ENCODE assay signal across 1 cellular context in the genomic region with DNA sequence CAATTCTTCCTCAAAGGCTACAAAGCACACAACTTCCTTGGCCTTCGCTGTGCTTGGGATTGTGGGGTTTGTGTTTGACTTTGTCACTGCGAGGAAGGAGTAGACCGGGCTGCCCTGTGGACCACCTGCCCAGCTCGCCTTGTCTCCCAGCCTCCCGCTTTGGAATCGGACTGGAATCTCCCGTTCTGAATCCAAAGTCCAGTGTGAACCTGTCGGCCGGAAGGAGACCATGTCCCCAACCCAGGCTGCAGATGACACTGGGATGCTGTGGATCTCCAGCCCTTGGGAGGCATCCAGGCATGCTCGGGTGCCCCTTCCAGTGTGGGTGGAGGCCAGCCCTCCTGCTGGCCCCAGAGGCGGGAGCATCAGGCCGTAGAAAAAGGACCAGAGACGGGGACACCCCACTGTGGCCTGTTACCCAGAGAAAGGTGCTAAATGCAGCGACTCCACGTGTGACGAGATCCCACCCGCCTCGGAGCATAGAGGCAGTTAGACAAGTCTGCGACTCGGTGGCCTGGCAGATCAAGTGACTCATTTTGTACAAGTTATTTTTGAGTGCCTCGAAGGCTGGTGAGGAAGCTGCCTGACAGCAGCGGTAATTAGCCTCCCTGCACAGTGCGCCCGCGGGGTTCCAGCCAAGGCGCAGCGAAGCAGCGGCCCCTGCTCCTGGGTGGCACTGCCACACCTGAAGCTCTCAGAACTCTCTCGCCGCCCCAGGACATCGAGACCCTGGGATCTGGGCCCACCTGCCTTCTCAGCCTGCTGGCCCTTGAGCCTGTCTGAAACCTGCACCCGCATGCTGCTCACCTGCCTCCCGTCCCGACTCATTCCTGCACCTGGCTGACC.
TF ChIP-seq lines count a peak whose summit lies in the region.

No MANE protein-coding gene starts in this region.

TF ChIP-seq in HepG2, 621 proteins besides CTCF, POLR2A, EP300 and RAD21 (continued from another document and continues in another):
- TF ChIP-seq ZBTB7B (CRISPR knock-in tag; IDR thresholded peaks at IDR 0.05) (peak; percentile 85), RCOR2 (CRISPR knock-in tag; IDR thresholded peaks at IDR 0.05) (peak; percentile 71; the same call in 1 of the 2 replicates), TBX2 (CRISPR knock-in tag; IDR thresholded peaks at IDR 0.05; ENCODE audit: borderline replicate concordance) (peak; percentile 31; the same call in 1 of the 2 replicates), RXRB (CRISPR knock-in tag; IDR thresholded peaks at IDR 0.05; ENCODE audit: borderline replicate concordance) (peak; percentile 52; the same call in 1 of the 2 replicates), ZNF614 (CRISPR knock-in tag; IDR thresholded peaks at IDR 0.05; ENCODE audit: borderline replicate concordance) (no peak; the same call in 1 of the 2 replicates), TAF1 (CRISPR knock-in tag; IDR thresholded peaks at IDR 0.05) (no peak), RBM22 (optimal IDR thresholded peaks at IDR 0.05; ENCODE audit: low read length) (no peak), HMG20B (CRISPR knock-in tag; conservative IDR thresholded peaks at IDR 0.05) (no peak), KLF6 (CRISPR knock-in tag; IDR thresholded peaks at IDR 0.05) (no peak), ARID3A (IDR thresholded peaks at IDR 0.05; ENCODE audit: low read depth, low read length) (no peak), POLR2G (IDR thresholded peaks at IDR 0.05; ENCODE audit: low read depth, low read length) (peak; percentile 59), ZFP1 (CRISPR knock-in tag; IDR thresholded peaks at IDR 0.05) (no peak), ZNF781 (CRISPR knock-in tag; IDR thresholded peaks at IDR 0.05; ENCODE audit: borderline replicate concordance, not compliant biosample characterization) (no peak), ZNF598 (CRISPR knock-in tag; IDR thresholded peaks at IDR 0.05; ENCODE audit: borderline replicate concordance) (0 out of 2 replicates have a peak, but pooled peaks have one; percentile 49), NR2F1 (CRISPR knock-in tag; IDR thresholded peaks at IDR 0.05) (no peak), ZNF34 (CRISPR knock-in tag; IDR thresholded peaks at IDR 0.05; ENCODE audit: borderline replicate concordance) (no peak), ZNF747 (CRISPR knock-in tag; IDR thresholded peaks at IDR 0.05; ENCODE audit: borderline replicate concordance) (0 out of 2 replicates have a peak, but pooled peaks have one; percentile 58), ZBTB10 (CRISPR knock-in tag; IDR thresholded peaks at IDR 0.05; ENCODE audit: borderline replicate concordance) (peak; percentile 49; the same call in 1 of the 2 replicates), NFKBIZ (CRISPR knock-in tag; IDR thresholded peaks at IDR 0.05) (no peak), ZNF557 (CRISPR knock-in tag; IDR thresholded peaks at IDR 0.05) (no peak), HMG20A (CRISPR knock-in tag; IDR thresholded peaks at IDR 0.05; ENCODE audit: borderline replicate concordance) (no peak; the same call in 1 of the 2 replicates), RARG (CRISPR knock-in tag; IDR thresholded peaks at IDR 0.05; ENCODE audit: low read depth) (no peak), HOXA3 (CRISPR knock-in tag; IDR thresholded peaks at IDR 0.05) (peak; percentile 71; the same call in 1 of the 2 replicates), IKZF5 (CRISPR knock-in tag; IDR thresholded peaks at IDR 0.05) (peak; percentile 53; the same call in 1 of the 2 replicates), SRF (IDR thresholded peaks at IDR 0.05; ENCODE audit: low read depth, low read length) (no peak), GATAD2A (CRISPR knock-in tag; IDR thresholded peaks at IDR 0.05) (peak; percentile 78), YY1 (IDR thresholded peaks at IDR 0.05; ENCODE audit: insufficient read depth, insufficient replicate concordance, low read depth, low read length) (no peak), KLF13 (CRISPR knock-in tag; IDR thresholded peaks at IDR 0.05) (no peak)
- TF ChIP-seq, protein P1, sequence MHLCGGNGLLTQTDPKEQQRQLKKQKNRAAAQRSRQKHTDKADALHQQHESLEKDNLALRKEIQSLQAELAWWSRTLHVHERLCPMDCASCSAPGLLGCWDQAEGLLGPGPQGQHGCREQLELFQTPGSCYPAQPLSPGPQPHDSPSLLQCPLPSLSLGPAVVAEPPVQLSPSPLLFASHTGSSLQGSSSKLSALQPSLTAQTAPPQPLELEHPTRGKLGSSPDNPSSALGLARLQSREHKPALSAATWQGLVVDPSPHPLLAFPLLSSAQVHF (CRISPR knock-in tag; IDR thresholded peaks at IDR 0.05) = no peak
- TF ChIP-seq, protein P2, sequence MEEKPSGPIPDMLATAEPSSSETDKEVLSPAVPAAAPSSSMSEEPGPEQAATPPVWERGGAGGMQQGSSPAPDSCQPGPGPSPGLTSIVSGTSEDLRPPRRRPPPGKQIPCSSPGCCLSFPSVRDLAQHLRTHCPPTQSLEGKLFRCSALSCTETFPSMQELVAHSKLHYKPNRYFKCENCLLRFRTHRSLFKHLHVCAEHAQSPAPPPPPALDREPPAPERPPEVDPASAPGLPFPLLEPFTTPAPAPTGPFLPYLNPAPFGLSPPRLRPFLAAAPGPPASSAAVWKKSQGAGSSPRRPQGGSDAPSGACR (CRISPR knock-in tag; IDR thresholded peaks at IDR 0.05) = peak; percentile 34; the same call in 1 of the 2 replicates
- TF ChIP-seq, protein P3, sequence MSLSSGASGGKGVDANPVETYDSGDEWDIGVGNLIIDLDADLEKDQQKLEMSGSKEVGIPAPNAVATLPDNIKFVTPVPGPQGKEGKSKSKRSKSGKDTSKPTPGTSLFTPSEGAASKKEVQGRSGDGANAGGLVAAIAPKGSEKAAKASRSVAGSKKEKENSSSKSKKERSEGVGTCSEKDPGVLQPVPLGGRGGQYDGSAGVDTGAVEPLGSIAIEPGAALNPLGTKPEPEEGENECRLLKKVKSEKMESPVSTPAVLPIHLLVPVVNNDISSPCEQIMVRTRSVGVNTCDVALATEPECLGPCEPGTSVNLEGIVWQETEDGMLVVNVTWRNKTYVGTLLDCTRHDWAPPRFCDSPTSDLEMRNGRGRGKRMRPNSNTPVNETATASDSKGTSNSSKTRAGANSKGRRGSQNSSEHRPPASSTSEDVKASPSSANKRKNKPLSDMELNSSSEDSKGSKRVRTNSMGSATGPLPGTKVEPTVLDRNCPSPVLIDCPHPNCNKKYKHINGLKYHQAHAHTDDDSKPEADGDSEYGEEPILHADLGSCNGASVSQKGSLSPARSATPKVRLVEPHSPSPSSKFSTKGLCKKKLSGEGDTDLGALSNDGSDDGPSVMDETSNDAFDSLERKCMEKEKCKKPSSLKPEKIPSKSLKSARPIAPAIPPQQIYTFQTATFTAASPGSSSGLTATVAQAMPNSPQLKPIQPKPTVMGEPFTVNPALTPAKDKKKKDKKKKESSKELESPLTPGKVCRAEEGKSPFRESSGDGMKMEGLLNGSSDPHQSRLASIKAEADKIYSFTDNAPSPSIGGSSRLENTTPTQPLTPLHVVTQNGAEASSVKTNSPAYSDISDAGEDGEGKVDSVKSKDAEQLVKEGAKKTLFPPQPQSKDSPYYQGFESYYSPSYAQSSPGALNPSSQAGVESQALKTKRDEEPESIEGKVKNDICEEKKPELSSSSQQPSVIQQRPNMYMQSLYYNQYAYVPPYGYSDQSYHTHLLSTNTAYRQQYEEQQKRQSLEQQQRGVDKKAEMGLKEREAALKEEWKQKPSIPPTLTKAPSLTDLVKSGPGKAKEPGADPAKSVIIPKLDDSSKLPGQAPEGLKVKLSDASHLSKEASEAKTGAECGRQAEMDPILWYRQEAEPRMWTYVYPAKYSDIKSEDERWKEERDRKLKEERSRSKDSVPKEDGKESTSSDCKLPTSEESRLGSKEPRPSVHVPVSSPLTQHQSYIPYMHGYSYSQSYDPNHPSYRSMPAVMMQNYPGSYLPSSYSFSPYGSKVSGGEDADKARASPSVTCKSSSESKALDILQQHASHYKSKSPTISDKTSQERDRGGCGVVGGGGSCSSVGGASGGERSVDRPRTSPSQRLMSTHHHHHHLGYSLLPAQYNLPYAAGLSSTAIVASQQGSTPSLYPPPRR (CRISPR knock-in tag; IDR thresholded peaks at IDR 0.05; ENCODE audit: borderline replicate concordance) = peak; percentile 61; the same call in 1 of the 2 replicates
- TF ChIP-seq, protein P4, sequence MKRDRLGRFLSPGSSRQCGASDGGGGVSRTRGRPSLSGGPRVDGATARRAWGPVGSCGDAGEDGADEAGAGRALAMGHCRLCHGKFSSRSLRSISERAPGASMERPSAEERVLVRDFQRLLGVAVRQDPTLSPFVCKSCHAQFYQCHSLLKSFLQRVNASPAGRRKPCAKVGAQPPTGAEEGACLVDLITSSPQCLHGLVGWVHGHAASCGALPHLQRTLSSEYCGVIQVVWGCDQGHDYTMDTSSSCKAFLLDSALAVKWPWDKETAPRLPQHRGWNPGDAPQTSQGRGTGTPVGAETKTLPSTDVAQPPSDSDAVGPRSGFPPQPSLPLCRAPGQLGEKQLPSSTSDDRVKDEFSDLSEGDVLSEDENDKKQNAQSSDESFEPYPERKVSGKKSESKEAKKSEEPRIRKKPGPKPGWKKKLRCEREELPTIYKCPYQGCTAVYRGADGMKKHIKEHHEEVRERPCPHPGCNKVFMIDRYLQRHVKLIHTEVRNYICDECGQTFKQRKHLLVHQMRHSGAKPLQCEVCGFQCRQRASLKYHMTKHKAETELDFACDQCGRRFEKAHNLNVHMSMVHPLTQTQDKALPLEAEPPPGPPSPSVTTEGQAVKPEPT (CRISPR knock-in tag; IDR thresholded peaks at IDR 0.05; ENCODE audit: low read depth) = 0 out of 2 replicates have a peak, but pooled peaks have one; percentile 34
- TF ChIP-seq, protein P5, sequence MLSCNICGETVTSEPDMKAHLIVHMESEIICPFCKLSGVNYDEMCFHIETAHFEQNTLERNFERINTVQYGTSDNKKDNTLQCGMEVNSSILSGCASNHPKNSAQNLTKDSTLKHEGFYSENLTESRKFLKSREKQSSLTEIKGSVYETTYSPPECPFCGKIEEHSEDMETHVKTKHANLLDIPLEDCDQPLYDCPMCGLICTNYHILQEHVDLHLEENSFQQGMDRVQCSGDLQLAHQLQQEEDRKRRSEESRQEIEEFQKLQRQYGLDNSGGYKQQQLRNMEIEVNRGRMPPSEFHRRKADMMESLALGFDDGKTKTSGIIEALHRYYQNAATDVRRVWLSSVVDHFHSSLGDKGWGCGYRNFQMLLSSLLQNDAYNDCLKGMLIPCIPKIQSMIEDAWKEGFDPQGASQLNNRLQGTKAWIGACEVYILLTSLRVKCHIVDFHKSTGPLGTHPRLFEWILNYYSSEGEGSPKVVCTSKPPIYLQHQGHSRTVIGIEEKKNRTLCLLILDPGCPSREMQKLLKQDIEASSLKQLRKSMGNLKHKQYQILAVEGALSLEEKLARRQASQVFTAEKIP (CRISPR knock-in tag; IDR thresholded peaks at IDR 0.05; ENCODE audit: borderline replicate concordance) = no peak
- TF ChIP-seq, protein P6, sequence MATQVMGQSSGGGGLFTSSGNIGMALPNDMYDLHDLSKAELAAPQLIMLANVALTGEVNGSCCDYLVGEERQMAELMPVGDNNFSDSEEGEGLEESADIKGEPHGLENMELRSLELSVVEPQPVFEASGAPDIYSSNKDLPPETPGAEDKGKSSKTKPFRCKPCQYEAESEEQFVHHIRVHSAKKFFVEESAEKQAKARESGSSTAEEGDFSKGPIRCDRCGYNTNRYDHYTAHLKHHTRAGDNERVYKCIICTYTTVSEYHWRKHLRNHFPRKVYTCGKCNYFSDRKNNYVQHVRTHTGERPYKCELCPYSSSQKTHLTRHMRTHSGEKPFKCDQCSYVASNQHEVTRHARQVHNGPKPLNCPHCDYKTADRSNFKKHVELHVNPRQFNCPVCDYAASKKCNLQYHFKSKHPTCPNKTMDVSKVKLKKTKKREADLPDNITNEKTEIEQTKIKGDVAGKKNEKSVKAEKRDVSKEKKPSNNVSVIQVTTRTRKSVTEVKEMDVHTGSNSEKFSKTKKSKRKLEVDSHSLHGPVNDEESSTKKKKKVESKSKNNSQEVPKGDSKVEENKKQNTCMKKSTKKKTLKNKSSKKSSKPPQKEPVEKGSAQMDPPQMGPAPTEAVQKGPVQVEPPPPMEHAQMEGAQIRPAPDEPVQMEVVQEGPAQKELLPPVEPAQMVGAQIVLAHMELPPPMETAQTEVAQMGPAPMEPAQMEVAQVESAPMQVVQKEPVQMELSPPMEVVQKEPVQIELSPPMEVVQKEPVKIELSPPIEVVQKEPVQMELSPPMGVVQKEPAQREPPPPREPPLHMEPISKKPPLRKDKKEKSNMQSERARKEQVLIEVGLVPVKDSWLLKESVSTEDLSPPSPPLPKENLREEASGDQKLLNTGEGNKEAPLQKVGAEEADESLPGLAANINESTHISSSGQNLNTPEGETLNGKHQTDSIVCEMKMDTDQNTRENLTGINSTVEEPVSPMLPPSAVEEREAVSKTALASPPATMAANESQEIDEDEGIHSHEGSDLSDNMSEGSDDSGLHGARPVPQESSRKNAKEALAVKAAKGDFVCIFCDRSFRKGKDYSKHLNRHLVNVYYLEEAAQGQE (IDR thresholded peaks at IDR 0.05; ENCODE audit: borderline replicate concordance in 1 of 2, low read depth in 1 of 2, low read length in 2 of 2) = 0 out of 4 replicates have a peak, but pooled peaks of 1 of the 2 experiments have one; percentile 23
